In genomic region chr10:71397340-71398212, GRCh38 we compare ENCODE assay signal across 8 cellular contexts.
DNase-seq lines count a peak whose midpoint lies in the region; ATAC-seq and TF ChIP-seq lines count a peak whose summit lies in the region.

No MANE protein-coding gene starts in this region.

- H3K9me3 Mint-ChIP-seq in stimulated activated naive CD8-positive, alpha-beta T cell treated with anti-CD3 and anti-CD28 coated beads, Interleukin-15, amount 100 ng/mL, for 72 hours: no peaks in the 10 kb centered on the region
- no peaks in the 10 kb centered on the region for H3K9me3 Mint-ChIP-seq in nephron

- H3K4me3 Mint-ChIP-seq in stimulated activated naive CD8-positive, alpha-beta T cell treated with anti-CD3 and anti-CD28 coated beads, Interleukin-15, amount 100 ng/mL, for 72 hours: peak overlapping the region; percentile 25 to 65
- peak overlapping the region; percentile 49 to 79 (median 75) for H3K4me3 Mint-ChIP-seq in nephron

- H3K27ac Mint-ChIP-seq in stimulated activated naive CD8-positive, alpha-beta T cell treated with anti-CD3 and anti-CD28 coated beads, Interleukin-15, amount 100 ng/mL, for 72 hours: no peak overlapping the region
- no peak overlapping the region for H3K27ac Mint-ChIP-seq in nephron

- peaks cover 70% of the 10 kb centered on the region for H3K27me3 Mint-ChIP-seq in stimulated activated naive CD8-positive, alpha-beta T cell treated with anti-CD3 and anti-CD28 coated beads, Interleukin-15, amount 100 ng/mL, for 72 hours
- peaks cover 78% of the 10 kb centered on the region for H3K27me3 Mint-ChIP-seq in nephron (ENCODE audit: low read depth)

- no peak for DNase-seq in stimulated activated naive CD8-positive, alpha-beta T cell treated with anti-CD3 and anti-CD28 coated beads, Interleukin-15, amount 100 ng/mL, for 72 hours
- DNase-seq in stimulated activated naive CD8-positive, alpha-beta T cell treated with anti-CD3 and anti-CD28 coated beads, Interleukin-15, Interleukin-2, amounts not matched to agents 100 U/mL and 50 U/mL, for 24 hours: no peak
- DNase-seq in ecto neural progenitor cell (ENCODE audit: low spot score): peak; percentile 62
- no peak for DNase-seq in effector CD4-positive, alpha-beta T cell

- no peak for ATAC-seq in stimulated activated naive CD8-positive, alpha-beta T cell treated with anti-CD3 and anti-CD28 coated beads, Interleukin-15, amount 100 ng/mL, for 72 hours
- no peak for ATAC-seq in stimulated activated naive CD8-positive, alpha-beta T cell treated with anti-CD3 and anti-CD28 coated beads, Interleukin-15, Interleukin-2, amounts not matched to agents 100 U/mL and 50 U/mL, for 24 hours
- ATAC-seq in HG02840 (IDR thresholded peaks at IDR 0.05; ENCODE audit: low FRiP score, unreplicated experiment) (no peak), GM21737 (IDR thresholded peaks at IDR 0.05; ENCODE audit: unreplicated experiment) (no peak), HG02588 (IDR thresholded peaks at IDR 0.05; ENCODE audit: unreplicated experiment) (no peak)

- no peak for TF ChIP-seq CTCF in nephron (IDR thresholded peaks at IDR 0.05; ENCODE audit: unreplicated experiment in 3 of 3)

- H3K4me1 Mint-ChIP-seq in stimulated activated naive CD8-positive, alpha-beta T cell treated with anti-CD3 and anti-CD28 coated beads, Interleukin-15, amount 100 ng/mL, for 72 hours: peaks cover 21% of the 10 kb centered on the region
- H3K4me1 Mint-ChIP-seq in nephron: peaks cover 5% of the 10 kb centered on the region

- H3K36me3 Mint-ChIP-seq in nephron (ENCODE audit: low read depth): no peaks in the 10 kb centered on the region
